8 cellular contexts compared by ENCODE assay signal in the genomic region with DNA sequence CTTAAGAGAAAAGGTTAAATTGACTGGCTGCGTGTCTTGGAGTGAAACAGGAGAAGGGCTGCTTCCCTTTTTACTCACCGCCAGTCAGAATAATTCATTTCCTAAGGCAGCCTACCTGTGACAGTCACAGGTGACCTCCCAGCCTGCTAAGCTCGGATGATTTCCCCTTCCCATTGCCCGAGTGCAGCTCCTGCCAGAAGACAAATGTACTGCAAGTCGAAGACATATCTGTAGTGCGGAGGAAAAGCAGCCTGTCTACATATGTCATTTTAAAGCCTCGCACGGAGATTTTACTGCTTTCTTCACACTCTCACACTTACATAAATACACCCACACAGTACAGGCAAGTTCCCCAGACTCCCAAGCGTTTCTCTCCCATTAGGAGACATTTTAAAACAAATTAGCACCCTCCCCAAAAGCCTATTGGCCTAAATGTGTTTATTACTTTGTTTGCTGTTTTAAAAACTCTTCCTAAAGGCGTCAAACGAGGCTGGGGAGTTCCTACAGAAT.
DNase-seq lines count a peak whose midpoint lies in the region; ATAC-seq and TF ChIP-seq lines count a peak whose summit lies in the region.

No MANE protein-coding gene starts in this region.

- intact Hi-C loops in dorsolateral prefrontal cortex (cut with DNase I) = loop anchor here (2.0 to 10.0 kb wide), 8 partner anchors 63 to 767 kb away; a partner anchor contains a TSS

- CTCF ChIA-PET in GM10248 (lab: Yijun Ruan, JAX) = interaction anchor here (1.2 to 1.6 kb wide), 2 partner anchors 13 to 16 kb away, joined by 3 to 5 read pairs; no protein-coding TSS in a partner anchor

- no peaks in the 10 kb centered on the region for H3K27me3 ChIP-seq in dorsolateral prefrontal cortex

- H3K4me3 ChIP-seq in dorsolateral prefrontal cortex = peak overlapping the region; percentile 4 to 67 (median 45)

- H3K27ac ChIP-seq in dorsolateral prefrontal cortex = peak overlapping the region; percentile 79 to 99 (median 95)

- POLR2A ChIA-PET in GM10248 (lab: Yijun Ruan, JAX) = interaction anchor here (0.6 kb wide), 1 partner anchor 1485 kb away, joined by 3 read pairs; no protein-coding TSS in a partner anchor

- no peak for TF ChIP-seq CTCF in GM10248 (IDR thresholded peaks at IDR 0.05; ENCODE audit: control extremely low read depth, extremely low read depth, low read depth, missing control alignments)
- TF ChIP-seq CTCF in dorsolateral prefrontal cortex (IDR thresholded peaks at IDR 0.05 in 54 of 56, conservative IDR thresholded peaks at IDR 0.05 in 2 of 56; ENCODE audit: low read depth in 1 of 56, partially characterized antibody in 56 of 56) = no peak

- DNase-seq in GM10248 (ENCODE audit: extremely low spot score) (peak; percentile 38), LHCN-M2 (ENCODE audit: low read depth) (peak; percentile 29), dorsolateral prefrontal cortex (peak in 5 of 10 donors; percentile 31 to 47 (median 38)), mucosa of gallbladder (ENCODE audit: low spot score) (peak; percentile 11), DMS153 treated with DMSO at 0.1 percent for 48 hours (lab: John Stamatoyannopoulos, UW; ENCODE audit: unreplicated experiment) (no peak), amniotic stem cell (lab: John Stamatoyannopoulos, UW) (no peak)
- no peak for DNase-seq in stimulated activated naive CD8-positive, alpha-beta T cell treated with anti-CD3 and anti-CD28 coated beads, Interleukin-15, Interleukin-2, amounts not matched to agents 100 U/mL and 50 U/mL, for 24 hours

- ATAC-seq in GM21786 (IDR thresholded peaks at IDR 0.05; ENCODE audit: unreplicated experiment) = peak; percentile 55
- no peak for ATAC-seq in stimulated activated naive CD8-positive, alpha-beta T cell treated with anti-CD3 and anti-CD28 coated beads, Interleukin-15, Interleukin-2, amounts not matched to agents 100 U/mL and 50 U/mL, for 24 hours

Comparison
In these comparisons a context has a peak if more than half of its experiments do, and no peak if none do; other contexts are left out.
1. DNase-seq: peak in GM10248 (single experiment), LHCN-M2 (single experiment) and mucosa of gallbladder (single experiment); none in stimulated activated naive CD8-positive, alpha-beta T cell treated with anti-CD3 and anti-CD28 coated beads, Interleukin-15, Interleukin-2, amounts not matched to agents 100 U/mL and 50 U/mL, for 24 hours (single experiment), DMS153 treated with DMSO at 0.1 percent for 48 hours (single experiment) and amniotic stem cell (single experiment).